ENCODE assay signal across 12 cellular contexts in the genomic region with DNA sequence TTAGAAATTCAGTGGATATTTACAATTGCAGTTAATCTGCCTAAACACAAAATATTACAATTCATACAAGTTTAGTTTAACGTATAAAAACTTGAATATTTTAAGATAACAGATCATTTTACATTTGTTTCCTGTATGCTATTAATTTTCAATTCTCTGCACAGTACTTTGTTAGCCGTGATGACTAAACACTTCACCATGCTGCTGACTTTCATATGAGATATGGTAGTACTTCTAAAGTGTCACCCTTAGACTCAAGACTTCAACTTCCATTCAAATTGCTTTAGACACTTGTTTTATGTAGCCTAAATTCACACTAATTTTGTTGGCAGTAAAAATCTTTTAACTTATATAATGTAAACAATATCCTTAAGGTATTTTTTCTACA.
A peak's percentile ranks its signal among the peaks of the same experiment; 100 is the strongest.
DNase-seq lines count a peak whose midpoint lies in the region; ATAC-seq and TF ChIP-seq lines count a peak whose summit lies in the region.
"Had no signal": no experiment of that assay in that cellular context is flagged by ENCODE, and none has a peak within 500 bp of the region (broad histone marks: within the 10 kb centered on the region; RNA-seq: fewer than 3 reads in every experiment).

No MANE protein-coding gene starts in this region.

- H3K4me3 ChIP-seq in BJ (ENCODE audit: low read depth, low read length) (peak overlapping the region; percentile 29), sigmoid colon (no peak overlapping the region)

- TF ChIP-seq EP300 in sigmoid colon (IDR thresholded peaks at IDR 0.05): no peak

- no peaks in the 10 kb centered on the region for H3K9me3 ChIP-seq in sigmoid colon
- H3K9me3 ChIP-seq: upper lobe of left lung had no signal

- peaks cover 6% of the 10 kb centered on the region; the same call in 1 of the 2 replicates for H3K9me3 Mint-ChIP-seq in HFFc6

- CTCF ChIA-PET in BJ (lab: Yijun Ruan, JAX): no interaction called here

- H3K4me3 Mint-ChIP-seq in HFFc6: peak overlapping the region; percentile 80

- H3K4me1 Mint-ChIP-seq in HFFc6 (ENCODE audit: low read depth): peaks cover 10% of the 10 kb centered on the region

- no peak overlapping the region for H3K27ac ChIP-seq in foreskin keratinocyte
- H3K27ac ChIP-seq in sigmoid colon: no peak overlapping the region
- H3K27ac ChIP-seq: HL-60, parathyroid adenoma, upper lobe of left lung had no signal

- no peaks in the 10 kb centered on the region for H3K27me3 Mint-ChIP-seq in HFFc6 (ENCODE audit: insufficient read depth)

- TF ChIP-seq CTCF in BJ (IDR thresholded peaks at IDR 0.05; ENCODE audit: insufficient read depth, low read depth, low read length): no peak
- no peak for TF ChIP-seq CTCF in HFFc6 (IDR thresholded peaks at IDR 0.05)
- no peak for TF ChIP-seq CTCF in foreskin keratinocyte (conservative IDR thresholded peaks at IDR 0.05)
- no peak for TF ChIP-seq CTCF in sigmoid colon (IDR thresholded peaks at IDR 0.05)

- TF ChIP-seq POLR2A in sigmoid colon (IDR thresholded peaks at IDR 0.05): no peak

- H3K27ac Mint-ChIP-seq in HFFc6: peak overlapping the region; percentile 67

- H3K36me3 ChIP-seq in BJ (ENCODE audit: control insufficient read depth, insufficient read depth, low read length) (no peaks in the 10 kb centered on the region), sigmoid colon (no peaks in the 10 kb centered on the region)
- H3K36me3 ChIP-seq: upper lobe of left lung had no signal

- ATAC-seq in foreskin keratinocyte: peak; percentile 95
- no peak for ATAC-seq in left colon

- 32 to 76% methylated on average over 2 of the region's 2 CpGs for WGBS in sigmoid colon, 2 donors

- H3K27me3 ChIP-seq in BJ (ENCODE audit: control insufficient read depth, insufficient read depth, low read length) (no peaks in the 10 kb centered on the region), foreskin keratinocyte (no peaks in the 10 kb centered on the region), sigmoid colon (no peaks in the 10 kb centered on the region)
- H3K27me3 ChIP-seq: upper lobe of left lung had no signal

- POLR2A ChIA-PET in BJ (lab: Charles Lee): no interaction called here

- H3K36me3 Mint-ChIP-seq in HFFc6 (ENCODE audit: low read depth): no peaks in the 10 kb centered on the region

- H3K4me1 ChIP-seq in foreskin keratinocyte (no peaks in the 10 kb centered on the region), sigmoid colon (no peaks in the 10 kb centered on the region)
- H3K4me1 ChIP-seq: parathyroid adenoma, upper lobe of left lung had no signal

- intact Hi-C loops in sigmoid colon (cut with DNase I) (no loop called here), left colon (cut with DNase I, micrococcal nuclease) (no loop called here)

- DNase-seq in BJ (ENCODE audit: low read depth) (peak; percentile 20), HFFc6 (peak; percentile 12), RKO (ENCODE audit: low spot score) (peak; percentile 88), foreskin keratinocyte (peak; percentile 24 to 51), sigmoid colon (no peak), GDM1 (lab: John Stamatoyannopoulos, UW) (no peak), left colon (no peak)
- no peak for DNase-seq in central memory CD4-positive, alpha-beta T cell
- DNase-seq: DMS79, upper lobe of left lung had no signal

Comparison
In these comparisons a context has a peak if more than half of its experiments do, and no peak if none do; other contexts are left out.
1. DNase-seq: peak in BJ (single experiment), HFFc6 (single experiment), RKO (single experiment) and foreskin keratinocyte (2 of 2); none in sigmoid colon (single experiment), central memory CD4-positive, alpha-beta T cell (single experiment), GDM1 (single experiment) and left colon (0 of 2).